7 cellular contexts compared by ENCODE assay signal in genomic region chr1:179079113-179079761, GRCh38.
A peak's percentile ranks its signal among the peaks of the same experiment; 100 is the strongest.
DNase-seq lines count a peak whose midpoint lies in the region; ATAC-seq and TF ChIP-seq lines count a peak whose summit lies in the region.

No MANE protein-coding gene starts in this region.

- DNase-seq in KBM-7 (peak; percentile 80), NT2/D1 (ENCODE audit: low read depth, low spot score) (peak; percentile 67), fibroblast of pulmonary artery (ENCODE audit: low read depth) (peak; percentile 89)
- peak; percentile 42 for DNase-seq in activated T-cell treated with anti-CD3 and anti-CD28 coated beads, Interleukin-2, amount 50 U/mL, for 1 hour

- H3K27me3 ChIP-seq in NT2/D1 (ENCODE audit: insufficient read depth, insufficient read length) (no peaks in the 10 kb centered on the region), neutrophil (no peaks in the 10 kb centered on the region)

- no peak overlapping the region for H3K4me3 ChIP-seq in NT2/D1 (ENCODE audit: insufficient read length, low read depth)
- H3K4me3 ChIP-seq in fibroblast of pulmonary artery (replicated peaks; ENCODE audit: low read depth, low read length), result no peak overlapping the region
- no peak overlapping the region for H3K4me3 ChIP-seq in neutrophil (ENCODE audit: low read depth in 1 of 2, low read length in 1 of 2)

- H3K36me3 ChIP-seq in NT2/D1 (ENCODE audit: insufficient read depth, insufficient read length, low read length), result peaks cover 12% of the 10 kb centered on the region
- no peaks in the 10 kb centered on the region for H3K36me3 ChIP-seq in neutrophil

- H3K4me1 ChIP-seq in NT2/D1 (ENCODE audit: insufficient read depth, insufficient read length), result peaks cover 6% of the 10 kb centered on the region
- H3K4me1 ChIP-seq in neutrophil (ENCODE audit: control insufficient read depth in 1 of 2, insufficient read depth in 1 of 2, low read depth in 1 of 2, low read length in 1 of 2), result peaks cover 16 to 19% of the 10 kb centered on the region in 2 experiments

- H3K27ac ChIP-seq in neutrophil, result no peak overlapping the region

- no peaks in the 10 kb centered on the region for H3K9me3 ChIP-seq in NT2/D1 (ENCODE audit: insufficient read depth, low read length)
- no peaks in the 10 kb centered on the region for H3K9me3 ChIP-seq in neutrophil

- peak; percentile 72 for TF ChIP-seq CTCF in GM12872 (IDR thresholded peaks at IDR 0.05; ENCODE audit: insufficient read depth, low read depth, low read length)
- peak; percentile 74 for TF ChIP-seq CTCF in fibroblast of pulmonary artery (IDR thresholded peaks at IDR 0.05; ENCODE audit: low read length, missing control alignments)
- TF ChIP-seq CTCF in neutrophil (IDR thresholded peaks at IDR 0.05), result peak; percentile 74

- no peak overlapping the region for H3K9ac ChIP-seq in NT2/D1 (ENCODE audit: insufficient read length, low read depth)

- in situ Hi-C loops in KBM-7 (cut with MboI; ENCODE audit: low pct_unique_long_range_greater_than_20kb, low sequenced_read_pairs), result loop anchor here (25.0 kb wide), 1 partner anchor 283 kb away; the partner anchor contains the start of gene AXDND1

- no peak for ATAC-seq in GM19397 (IDR thresholded peaks at IDR 0.05; ENCODE audit: unreplicated experiment)
